In genomic region chr14:68848253-68848652, GRCh38 we compare ENCODE assay signal across 28 cellular contexts.
"Had no signal": no experiment of that assay in that cellular context is flagged by ENCODE, and none has a peak within 500 bp of the region (broad histone marks: within the 10 kb centered on the region; RNA-seq: fewer than 3 reads in every experiment).

No MANE protein-coding gene starts in this region.

- H3K4me2 ChIP-seq: neural progenitor cell, smooth muscle cell had no signal

- H2AFZ ChIP-seq: neural progenitor cell, parathyroid adenoma had no signal

- ATAC-seq: natural killer cell; psoas muscle; right cardiac atrium; sciatic nerve; stimulated activated memory B cell treated with anti-CD40 and anti-IgM and Interleukin-4, amounts not matched to agents 10 μg/mL and 1 μg/mL and 100 μg/mL, for 72 hours; stimulated activated naive CD8-positive, alpha-beta T cell treated with anti-CD3 and anti-CD28 coated beads, Interleukin-15, amount 100 ng/mL, for 72 hours; stimulated activated naive CD8-positive, alpha-beta T cell treated with anti-CD3 and anti-CD28 coated beads, Interleukin-15, Interleukin-2, amounts not matched to agents 100 U/mL and 50 U/mL, for 24 hours; upper lobe of right lung had no signal

- H3K27me3 ChIP-seq: neural progenitor cell, ovary, suprapubic skin, testis, tibial artery, transverse colon, uterus had no signal

- H3K4me1 ChIP-seq: neural progenitor cell, parathyroid adenoma, uterus had no signal

- H3K9me3 ChIP-seq: ovary, psoas muscle, suprapubic skin, testis, tibial artery, transverse colon, upper lobe of right lung, uterus had no signal

- H3K4me3 ChIP-seq: neural progenitor cell, ovary, psoas muscle, skin epidermis, smooth muscle cell, spleen, suprapubic skin, testis, tibial artery, transverse colon, upper lobe of right lung, uterus had no signal

- H3K36me3 ChIP-seq: neural progenitor cell, ovary, spleen, suprapubic skin, tibial artery, transverse colon, upper lobe of right lung, uterus had no signal

- H3K79me2 ChIP-seq: parathyroid adenoma had no signal

- H3K9ac ChIP-seq: neural progenitor cell, parathyroid adenoma had no signal

- H3K27ac ChIP-seq: neural progenitor cell, ovary, parathyroid adenoma, psoas muscle, skin epidermis, spleen, suprapubic skin, testis, tibial artery, transverse colon, upper lobe of right lung, uterus had no signal

- DNase-seq: natural killer cell; occipital lobe; ovary; posterior cingulate gyrus; psoas muscle; right cardiac atrium; spleen; stimulated activated CD4-positive, alpha-beta T cell treated with anti-CD3 and anti-CD28 coated beads, Interleukin-12 subunit alpha, Interleukin-12 subunit beta, amount 100 ng/mL, for 4 hours; stimulated activated CD4-positive, alpha-beta T cell treated with anti-CD3 and anti-CD28 coated beads, Interleukin-1b, Interleukin-23, amount 100 ng/mL, for 48 hours; stimulated activated CD4-positive, alpha-beta T cell treated with anti-CD3 and anti-CD28 coated beads, Interleukin-4, amount 100 ng/mL, for 1 hour; stimulated activated CD4-positive, alpha-beta T cell treated with anti-CD3 and anti-CD28 coated beads, Interleukin-4, amount 100 ng/mL, for 4 hours; stimulated activated CD8-positive, alpha-beta memory T cell treated with anti-CD3 and anti-CD28 coated beads, Interleukin-4, amount 100 ng/mL, for 48 hours; stimulated activated naive CD4-positive, alpha-beta T cell; stimulated activated naive CD8-positive, alpha-beta T cell treated with anti-CD3 and anti-CD28 coated beads, Interleukin-15, amount 100 ng/mL, for 72 hours; stimulated activated naive CD8-positive, alpha-beta T cell treated with anti-CD3 and anti-CD28 coated beads, Interleukin-15, Interleukin-2, amounts not matched to agents 100 U/mL and 50 U/mL, for 24 hours; substantia nigra; testis; tibial artery; transverse colon; upper lobe of right lung; uterus had no signal
